In genomic region chr14:81537193-81537592, GRCh38 we compare ENCODE assay signal across 1 cellular context.
TF ChIP-seq lines count a peak whose summit lies in the region.

No MANE protein-coding gene starts in this region.

TF ChIP-seq in HepG2, 621 proteins besides CTCF, POLR2A, EP300 and RAD21 (continued from another document):
- TF ChIP-seq ZNF407 (CRISPR knock-in tag; IDR thresholded peaks at IDR 0.05; ENCODE audit: not compliant biosample characterization) (no peak), ZNF687 (CRISPR knock-in tag; IDR thresholded peaks at IDR 0.05) (no peak), ATF7-NPFF (CRISPR knock-in tag; IDR thresholded peaks at IDR 0.05; ENCODE audit: low read depth) (no peak), DMTF1 (CRISPR knock-in tag; IDR thresholded peaks at IDR 0.05) (no peak), TFE3 (CRISPR knock-in tag; IDR thresholded peaks at IDR 0.05) (no peak), RFX3 (CRISPR knock-in tag; IDR thresholded peaks at IDR 0.05) (no peak), ZNF331 (CRISPR knock-in tag; IDR thresholded peaks at IDR 0.05) (no peak; the same call in 1 of the 2 replicates), PHF5A (CRISPR knock-in tag; IDR thresholded peaks at IDR 0.05; ENCODE audit: low read depth, unreplicated experiment) (no peak), ZBTB21 (CRISPR knock-in tag; IDR thresholded peaks at IDR 0.05) (no peak), ZNF337 (CRISPR knock-in tag; IDR thresholded peaks at IDR 0.05; ENCODE audit: borderline replicate concordance, low read depth) (no peak), SOX13 (IDR thresholded peaks at IDR 0.05) (no peak), SOX13 (CRISPR knock-in tag; conservative IDR thresholded peaks at IDR 0.05 in 1 of 2, IDR thresholded peaks at IDR 0.05 in 1 of 2) (peak in 1 of 2 experiments; percentile 57; a peak in 1 of 4 replicates), CCDC6 (CRISPR knock-in tag; IDR thresholded peaks at IDR 0.05) (no peak), ARID3A (IDR thresholded peaks at IDR 0.05; ENCODE audit: low read depth, low read length) (0 out of 2 replicates have a peak, but pooled peaks have one; percentile 23), TEF (CRISPR knock-in tag; IDR thresholded peaks at IDR 0.05) (no peak)
